Comparison of ENCODE assay signal across 12 cellular contexts in the genomic region with DNA sequence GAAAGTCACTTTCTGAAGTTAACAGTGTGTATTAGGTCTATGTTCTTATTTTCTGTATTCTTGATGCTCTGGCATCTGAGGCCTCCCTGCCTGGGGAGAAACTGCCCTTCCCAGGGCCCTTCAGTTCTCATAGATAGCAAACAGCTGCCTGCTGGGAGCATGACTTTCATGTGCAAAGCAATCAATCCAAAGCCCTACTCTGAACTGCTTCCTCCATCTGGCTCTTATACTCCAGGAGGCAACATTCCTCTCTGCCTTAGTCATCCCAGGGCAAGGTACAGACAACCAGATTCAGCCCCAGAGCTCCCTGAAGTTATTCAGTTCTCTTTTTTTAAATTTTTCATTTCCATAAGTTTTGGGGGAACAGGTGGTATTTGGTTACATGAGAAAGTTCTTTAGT. TPM values are rescaled to one million over a fixed set of nuclear protein-coding genes. Genes with fewer than 3 reads are reported as not detected.
DNase-seq lines count a peak whose midpoint lies in the region; FAIRE-seq and TF ChIP-seq lines count a peak whose summit lies in the region.
"Had no signal": no experiment of that assay in that cellular context is flagged by ENCODE, and none has a peak within 500 bp of the region (broad histone marks: within the 10 kb centered on the region; RNA-seq: fewer than 3 reads in every experiment).

No MANE protein-coding gene starts in this region.

- peak overlapping the region in 2 of 3 experiments; percentile 44 to 61 for H3K27ac Mint-ChIP-seq in nephron

- intact Hi-C loops in endothelial cell of umbilical vein (cut with micrococcal nuclease) = no loop called here

- no peaks in the 10 kb centered on the region for H3K36me3 Mint-ChIP-seq in nephron (ENCODE audit: low read depth)

- peaks cover 5% of the 10 kb centered on the region for H3K4me1 Mint-ChIP-seq in nephron

- dilution Hi-C loops in endothelial cell of umbilical vein (cut with MboI; ENCODE audit: extremely low pct_ligation_motif_present, low sequenced_read_pairs) = no loop called here

- H3K9me1 ChIP-seq in endothelial cell of umbilical vein (replicated peaks; ENCODE audit: control insufficient read depth, extremely low read depth, insufficient read depth, low read length) = no peaks in the 10 kb centered on the region

- no peaks in the 10 kb centered on the region for H4K20me1 ChIP-seq in endothelial cell of umbilical vein (replicated peaks; ENCODE audit: control insufficient read depth, extremely low read depth, insufficient read depth, low read length)
- H4K20me1 ChIP-seq in Karpas-422 (ENCODE audit: insufficient read depth, low read depth, low read length) = no peaks in the 10 kb centered on the region

- peak; percentile 62 for FAIRE-seq in endothelial cell of umbilical vein (lab: Jason Lieb, UNC)
- FAIRE-seq: G401.6 had no signal

- H3K36me3 ChIP-seq in endothelial cell of umbilical vein (ENCODE audit: control insufficient read depth in 2 of 2, extremely low read depth in 1 of 2, insufficient read depth in 2 of 2, low read length in 2 of 2) = no peaks in the 10 kb centered on the region
- H3K36me3 ChIP-seq in Karpas-422 (ENCODE audit: insufficient read depth, low read length) = no peaks in the 10 kb centered on the region
- H3K36me3 ChIP-seq: gastrocnemius medialis had no signal

- H3K4me2 ChIP-seq in endothelial cell of umbilical vein (ENCODE audit: insufficient read depth, low read length) = no peak overlapping the region
- H3K4me2 ChIP-seq in Karpas-422 (ENCODE audit: low read depth, low read length, poor library complexity, severe bottlenecking) = no peak overlapping the region

- no peaks in the 10 kb centered on the region for H3K9me3 ChIP-seq in endothelial cell of umbilical vein (replicated peaks; ENCODE audit: control insufficient read depth, insufficient read depth, low read length)
- peaks cover 11% of the 10 kb centered on the region for H3K9me3 ChIP-seq in Karpas-422 (ENCODE audit: low read length)
- H3K9me3 ChIP-seq: gastrocnemius medialis had no signal

- no peak overlapping the region for H2AFZ ChIP-seq in endothelial cell of umbilical vein (ENCODE audit: low read depth, low read length)
- H2AFZ ChIP-seq in Karpas-422 (ENCODE audit: low read length) = no peak overlapping the region

- H3K9me2 ChIP-seq in Karpas-422 (replicated peaks; ENCODE audit: insufficient read depth, low read length) = no peaks in the 10 kb centered on the region

- H3K27me3 Mint-ChIP-seq in nephron (ENCODE audit: low read depth) = peaks cover 4% of the 10 kb centered on the region

- DNase-seq in DMS53 treated with DMSO at 0.1 percent for 48 hours (lab: John Stamatoyannopoulos, UW; ENCODE audit: unreplicated experiment) = peak; percentile 31
- peak; percentile 66 for DNase-seq in NCI-H2171 treated with DMSO at 0.1 percent for 48 hours (lab: John Stamatoyannopoulos, UW)
- peak; percentile 52 for DNase-seq in endothelial cell of umbilical vein (ENCODE audit: low read depth, low spot score)
- DNase-seq in stimulated activated naive CD4-positive, alpha-beta T cell treated with Interleukin-2 at 50 U/mL for 16 hours (lab: John Stamatoyannopoulos, UW) = no peak
- DNase-seq in SKM-1 (lab: John Stamatoyannopoulos, UW; ENCODE audit: unreplicated experiment) = no peak
- DNase-seq in Karpas-422 = no peak
- DNase-seq in middle frontal gyrus (ENCODE audit: extremely low spot score, low spot score) = no peak
- DNase-seq: activated gamma-delta T cell treated with Interleukin-2 at 50 U/mL for 16 hours, gastrocnemius medialis, nucleus accumbens had no signal

- H3K9me3 Mint-ChIP-seq in nephron = peaks cover 25% of the 10 kb centered on the region

- no TSS peak for BruUV-seq in endothelial cell of umbilical vein (replicated peaks; lab: Mats Ljungman, UMichigan)

- TF ChIP-seq CTCF in endothelial cell of umbilical vein (IDR thresholded peaks at IDR 0.05; ENCODE audit: extremely low read depth in 1 of 2, insufficient read depth in 1 of 2, low read depth in 1 of 2, low read length in 2 of 2) (no peak), nephron (IDR thresholded peaks at IDR 0.05; ENCODE audit: unreplicated experiment in 3 of 3) (no peak)

- H3K4me1 ChIP-seq in endothelial cell of umbilical vein (ENCODE audit: control insufficient read depth, extremely low read depth, insufficient read depth, low read length) = no peaks in the 10 kb centered on the region
- H3K4me1 ChIP-seq in Karpas-422 (ENCODE audit: low read length) = no peaks in the 10 kb centered on the region
- H3K4me1 ChIP-seq: gastrocnemius medialis had no signal

- no peak overlapping the region for H3K27ac ChIP-seq in endothelial cell of umbilical vein (ENCODE audit: insufficient read depth, low read depth, low read length)
- H3K27ac ChIP-seq in Karpas-422 (ENCODE audit: low read length) = no peak overlapping the region
- H3K27ac ChIP-seq: gastrocnemius medialis had no signal

- CTCF ChIA-PET in endothelial cell of umbilical vein (lab: Charles Lee) = interaction anchor here (1.1 to 1.8 kb wide), 3 partner anchors 9 to 15 kb away, joined by 5 to 10 read pairs (median 5); no protein-coding TSS in a partner anchor

- H3K79me2 ChIP-seq in endothelial cell of umbilical vein (ENCODE audit: control insufficient read depth, insufficient read depth, low read length) = no peaks in the 10 kb centered on the region
- no peaks in the 10 kb centered on the region for H3K79me2 ChIP-seq in Karpas-422 (ENCODE audit: low read length)

- no peak overlapping the region for H3K4me3 ChIP-seq in endothelial cell of umbilical vein (replicated peaks in 1 of 3; ENCODE audit: insufficient read depth in 1 of 3, low read depth in 1 of 3, low read length in 3 of 3)
- H3K4me3 ChIP-seq in Karpas-422 (ENCODE audit: low read length) = no peak overlapping the region
- H3K4me3 ChIP-seq: gastrocnemius medialis had no signal

- POLR2A ChIA-PET in endothelial cell of umbilical vein (lab: Charles Lee) = no interaction called here

- H3K27me3 ChIP-seq in endothelial cell of umbilical vein (ENCODE audit: control insufficient read depth in 2 of 2, insufficient read depth in 2 of 2, low read length in 2 of 2) (peaks cover 0 to 3% of the 10 kb centered on the region in 2 experiments), Karpas-422 (ENCODE audit: low read length) (peaks cover 2% of the 10 kb centered on the region; the same call in 1 of the 2 replicates)
- H3K27me3 ChIP-seq: gastrocnemius medialis had no signal

- TF ChIP-seq POLR2A in endothelial cell of umbilical vein (IDR thresholded peaks at IDR 0.05; ENCODE audit: low read depth, low read length) = no peak

- H3K9ac ChIP-seq in endothelial cell of umbilical vein (replicated peaks; ENCODE audit: extremely low read depth, insufficient read depth, low read length) = no peak overlapping the region
- no peak overlapping the region for H3K9ac ChIP-seq in Karpas-422 (ENCODE audit: low read length)

- H3K4me3 Mint-ChIP-seq in nephron = no peak overlapping the region

TF ChIP-seq in endothelial cell of umbilical vein, 7 proteins besides CTCF, POLR2A, EP300 and RAD21:
- peak; percentile 29 for TF ChIP-seq JUN (IDR thresholded peaks at IDR 0.05; ENCODE audit: borderline replicate concordance, insufficient read depth, insufficient read length, low read depth)
- TF ChIP-seq GATA2 (IDR thresholded peaks at IDR 0.05; ENCODE audit: insufficient read depth, insufficient read length, low read depth, low read length) = no peak
- no peak for TF ChIP-seq MAX (IDR thresholded peaks at IDR 0.05; ENCODE audit: insufficient read depth, insufficient read length)
- peak; percentile 34 for TF ChIP-seq FOS (IDR thresholded peaks at IDR 0.05; ENCODE audit: borderline replicate concordance, insufficient read depth, low read length)
TF ChIP-seq in endothelial cell of umbilical vein: peak in this region for 2.

RNA-seq across cellular contexts. Expression of gene RIN3, which starts 41.7 kb away (rescaled TPM):
- 20.8 and 29.5 TPM in 2 replicates for total RNA-seq in endothelial cell of umbilical vein
- 5.1 and 5.8 TPM in 2 replicates for polyA plus RNA-seq in endothelial cell of umbilical vein
- polyA plus RNA-seq in endothelial cell of umbilical vein (2011; cell fraction: cytosol; rRNA removed) = 6.3 and 8.4 TPM in 2 replicates
- 8.8 and 10.4 TPM in 2 replicates for polyA plus RNA-seq in endothelial cell of umbilical vein (2011; cell fraction: nucleus; rRNA removed)
- 11.8 and 12.4 TPM in 2 replicates for polyA plus RNA-seq in endothelial cell of umbilical vein (2012)
- polyA minus RNA-seq in endothelial cell of umbilical vein = 10.6 and 13.4 TPM in 2 replicates
- polyA minus RNA-seq in endothelial cell of umbilical vein (2011; cell fraction: cytosol; rRNA and poly(A)+ RNA removed) = not detected
- polyA minus RNA-seq in endothelial cell of umbilical vein (2011; cell fraction: nucleus; rRNA and poly(A)+ RNA removed) = 15.2 and 18.2 TPM in 2 replicates
- not detected in 2 replicates for total RNA-seq in Karpas-422 (2014; rRNA removed; shearing (Covaris generic); ENCODE audit: low replicate concordance)

Comparison
In these comparisons a context has a peak if more than half of its experiments do, and no peak if none do; other contexts are left out.
1. DNase-seq: peak in DMS53 treated with DMSO at 0.1 percent for 48 hours (single experiment), NCI-H2171 treated with DMSO at 0.1 percent for 48 hours (single experiment) and endothelial cell of umbilical vein (single experiment); none in stimulated activated naive CD4-positive, alpha-beta T cell treated with Interleukin-2 at 50 U/mL for 16 hours (single experiment), SKM-1 (single experiment), Karpas-422 (single experiment) and middle frontal gyrus (single experiment).
2. RNA of gene RIN3, which starts 41.7 kb away (total RNA-seq): 20.8 to 29.5 TPM in endothelial cell of umbilical vein; not detected in Karpas-422; every median in the first group is over 10 times any median in the second.